Comparison of ENCODE assay signal across 18 cellular contexts in genomic region chr2:120936476-120937334, GRCh38.
DNase-seq lines count a peak whose midpoint lies in the region; ATAC-seq, FAIRE-seq and TF ChIP-seq lines count a peak whose summit lies in the region.
"Had no signal": no experiment of that assay in that cellular context is flagged by ENCODE, and none has a peak within 500 bp of the region (broad histone marks: within the 10 kb centered on the region; RNA-seq: fewer than 3 reads in every experiment).

No MANE protein-coding gene starts in this region.

- no peaks in the 10 kb centered on the region for H3K4me1 Mint-ChIP-seq in T-helper 2 cell treated with Interferon-gamma antibody and Interleukin-4, amounts not matched to agents 5 μg/mL and 100 μg/mL, for 36 hours (ENCODE audit: low read depth)
- H3K4me1 Mint-ChIP-seq: stimulated activated effector memory CD8-positive, alpha-beta T cell treated with anti-CD3 and anti-CD28 coated beads, Interleukin-12 subunit alpha, Interleukin-12 subunit beta, amount 100 ng/mL, for 72 hours had no signal

- H3K4me1 ChIP-seq in kidney (ENCODE audit: control insufficient read depth in 1 of 2, insufficient read depth in 1 of 2, low read depth in 1 of 2, low read length in 2 of 2) (no peaks in the 10 kb centered on the region), skeletal muscle satellite cell (ENCODE audit: control insufficient read depth, insufficient read depth, low read length) (peaks cover 97% of the 10 kb centered on the region)

- TF ChIP-seq CTCF in kidney (IDR thresholded peaks at IDR 0.05; ENCODE audit: borderline replicate concordance, extremely low read depth, insufficient read depth): no peak

- no peaks in the 10 kb centered on the region for H3K9me3 ChIP-seq in kidney (ENCODE audit: control insufficient read depth in 1 of 2, low read length in 2 of 2)
- H3K9me3 ChIP-seq in skeletal muscle satellite cell (replicated peaks; ENCODE audit: low read length): no peaks in the 10 kb centered on the region
- H3K9me3 ChIP-seq: HAP-1, neutrophil, vagina had no signal

- H3K9ac ChIP-seq in kidney (ENCODE audit: low read length in 2 of 2) (no peak overlapping the region), skeletal muscle satellite cell (ENCODE audit: low read depth, low read length) (peak overlapping the region; percentile 80)

- ATAC-seq in GM21515 (IDR thresholded peaks at IDR 0.05; ENCODE audit: unreplicated experiment): no peak
- ATAC-seq: activated T-helper 17 cell treated with anti-CD3 and anti-CD28 coated beads, Interleukin-2, amount 50 U/mL, for 72 hours; stimulated activated effector memory CD8-positive, alpha-beta T cell treated with anti-CD3 and anti-CD28 coated beads, Interleukin-12 subunit alpha, Interleukin-12 subunit beta, amount 100 ng/mL, for 72 hours had no signal

- FAIRE-seq in kidney (lab: Jason Lieb, UNC): no peak
- FAIRE-seq: GM12891 had no signal

- peak overlapping the region; percentile 78 for H3K4me2 ChIP-seq in skeletal muscle satellite cell (ENCODE audit: low read length)

- H3K36me3 Mint-ChIP-seq in T-helper 2 cell treated with Interferon-gamma antibody and Interleukin-4, amounts not matched to agents 5 μg/mL and 100 μg/mL, for 36 hours (ENCODE audit: low read depth): no peaks in the 10 kb centered on the region
- H3K36me3 Mint-ChIP-seq: stimulated activated effector memory CD8-positive, alpha-beta T cell treated with anti-CD3 and anti-CD28 coated beads, Interleukin-12 subunit alpha, Interleukin-12 subunit beta, amount 100 ng/mL, for 72 hours had no signal

- no peaks in the 10 kb centered on the region for H3K9me3 Mint-ChIP-seq in T-helper 2 cell treated with Interferon-gamma antibody and Interleukin-4, amounts not matched to agents 5 μg/mL and 100 μg/mL, for 36 hours
- H3K9me3 Mint-ChIP-seq: activated T-helper 17 cell treated with anti-CD3 and anti-CD28 coated beads, Interleukin-2, amount 50 U/mL, for 72 hours; stimulated activated effector memory CD8-positive, alpha-beta T cell treated with anti-CD3 and anti-CD28 coated beads, Interleukin-12 subunit alpha, Interleukin-12 subunit beta, amount 100 ng/mL, for 72 hours had no signal

- DNase-seq in GM03348 (ENCODE audit: low spot score) (peak; percentile 29), amniotic epithelial cell (ENCODE audit: low read depth) (peak; percentile 52), kidney (peak; percentile 14), DMS79 (lab: John Stamatoyannopoulos, UW) (no peak), RPMI8226 (no peak)
- DNase-seq in T-helper 2 cell treated with Interferon-gamma antibody and Interleukin-4, amounts not matched to agents 5 μg/mL and 100 μg/mL, for 36 hours (ENCODE audit: low spot score): no peak
- DNase-seq: KBM-7; mammary epithelial cell; NK-92 treated with Interleukin-12 subunit alpha and Interleukin-12 subunit beta, amount 100 ng/mL, for 24 hours had no signal

- H3K4me3 Mint-ChIP-seq in T-helper 2 cell treated with Interferon-gamma antibody and Interleukin-4, amounts not matched to agents 5 μg/mL and 100 μg/mL, for 36 hours: no peak overlapping the region
- H3K4me3 Mint-ChIP-seq: activated T-helper 17 cell treated with anti-CD3 and anti-CD28 coated beads, Interleukin-2, amount 50 U/mL, for 72 hours; stimulated activated effector memory CD8-positive, alpha-beta T cell treated with anti-CD3 and anti-CD28 coated beads, Interleukin-12 subunit alpha, Interleukin-12 subunit beta, amount 100 ng/mL, for 72 hours had no signal

- no peak overlapping the region for H3K27ac Mint-ChIP-seq in T-helper 2 cell treated with Interferon-gamma antibody and Interleukin-4, amounts not matched to agents 5 μg/mL and 100 μg/mL, for 36 hours
- H3K27ac Mint-ChIP-seq: activated T-helper 17 cell treated with anti-CD3 and anti-CD28 coated beads, Interleukin-2, amount 50 U/mL, for 72 hours; stimulated activated effector memory CD8-positive, alpha-beta T cell treated with anti-CD3 and anti-CD28 coated beads, Interleukin-12 subunit alpha, Interleukin-12 subunit beta, amount 100 ng/mL, for 72 hours had no signal

- H3K27me3 Mint-ChIP-seq in T-helper 2 cell treated with Interferon-gamma antibody and Interleukin-4, amounts not matched to agents 5 μg/mL and 100 μg/mL, for 36 hours (ENCODE audit: low read depth): no peaks in the 10 kb centered on the region

- intact Hi-C loops in kidney (cut with DNase I): no loop called here

- H3K27me3 ChIP-seq in skeletal muscle satellite cell (ENCODE audit: control insufficient read depth, insufficient read depth, low read length): no peaks in the 10 kb centered on the region
- H3K27me3 ChIP-seq: neutrophil, vagina had no signal

- H3K4me3 ChIP-seq in kidney (ENCODE audit: low read length in 2 of 2): no peak overlapping the region
- no peak overlapping the region for H3K4me3 ChIP-seq in skeletal muscle satellite cell (ENCODE audit: low read length)
- H3K4me3 ChIP-seq: HAP-1, skin epidermis, vagina had no signal

- H3K36me3 ChIP-seq in kidney (ENCODE audit: control insufficient read depth in 1 of 2, insufficient read depth in 2 of 2, low read length in 2 of 2): no peaks in the 10 kb centered on the region
- H3K36me3 ChIP-seq in skeletal muscle satellite cell (ENCODE audit: insufficient read depth, low read length): no peaks in the 10 kb centered on the region
- H3K36me3 ChIP-seq: HAP-1, neutrophil, vagina had no signal

- no peak overlapping the region for H3K27ac ChIP-seq in kidney (ENCODE audit: low read depth in 2 of 2, low read length in 2 of 2)
- H3K27ac ChIP-seq: neutrophil had no signal

Comparison
In these comparisons a context has a peak if more than half of its experiments do, and no peak if none do; other contexts are left out.
1. DNase-seq: peak in GM03348 (single experiment), amniotic epithelial cell (single experiment) and kidney (single experiment); none in DMS79 (single experiment), T-helper 2 cell treated with Interferon-gamma antibody and Interleukin-4, amounts not matched to agents 5 μg/mL and 100 μg/mL, for 36 hours (single experiment) and RPMI8226 (single experiment).